In the genomic region with DNA sequence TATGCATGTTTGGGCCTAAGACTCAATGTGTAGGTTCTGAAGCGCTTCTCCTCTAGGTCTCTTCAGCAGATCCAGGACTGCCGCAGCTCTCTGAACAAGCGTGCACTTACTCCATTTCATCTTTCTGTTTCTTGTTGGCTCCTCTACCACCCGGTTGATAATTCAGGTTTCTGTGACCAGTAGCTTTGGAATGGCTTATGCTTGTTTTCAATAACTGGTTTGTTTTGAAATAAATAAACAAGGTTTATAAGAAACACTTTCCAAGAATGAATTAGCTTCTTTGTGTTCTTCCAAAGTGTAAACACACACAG, we compare ENCODE assay signal across 8 cellular contexts. TPM values are rescaled to one million over a fixed set of nuclear protein-coding genes. Genes with fewer than 3 reads are reported as not detected.
DNase-seq lines count a peak whose midpoint lies in the region; ATAC-seq and TF ChIP-seq lines count a peak whose summit lies in the region.

No MANE protein-coding gene starts in this region.

- no TSS peak for BruUV-seq in Caco-2 (replicated peaks; lab: Mats Ljungman, UMichigan)

- H3K27ac ChIP-seq in MM.1S (ENCODE audit: low read length) (peak overlapping the region; percentile 72), neural progenitor cell (no peak overlapping the region), foreskin keratinocyte (no peak overlapping the region)

- intact Hi-C loops in Caco-2 (cut with micrococcal nuclease; ENCODE audit: unreplicated experiment): loop anchor here (5.0 kb wide), 1 partner anchor 56 kb away; no protein-coding TSS in a partner anchor

- H3K9me2 ChIP-seq in MM.1S (replicated peaks; ENCODE audit: insufficient read depth, low read length): no peaks in the 10 kb centered on the region

- no peaks in the 10 kb centered on the region for H3K27me3 Mint-ChIP-seq in Caco-2 (ENCODE audit: insufficient read depth, unreplicated experiment)
- peaks cover 3% of the 10 kb centered on the region for H3K27me3 Mint-ChIP-seq in neural progenitor cell (ENCODE audit: insufficient read depth, low read depth)

- H3K36me3 ChIP-seq in Caco-2 (ENCODE audit: control insufficient read depth, insufficient read depth, low read length): no peaks in the 10 kb centered on the region
- peaks cover 4% of the 10 kb centered on the region; the same call in 1 of the 2 replicates for H3K36me3 ChIP-seq in MM.1S (replicated peaks; ENCODE audit: insufficient read depth, low read length)
- no peaks in the 10 kb centered on the region for H3K36me3 ChIP-seq in endocrine pancreas (ENCODE audit: control insufficient read depth, insufficient read depth, low read length)
- H3K36me3 ChIP-seq in neural progenitor cell: no peaks in the 10 kb centered on the region

- H3K27me3 ChIP-seq in Caco-2 (replicated peaks; ENCODE audit: control insufficient read depth, insufficient read depth, low read length) (no peaks in the 10 kb centered on the region), MM.1S (replicated peaks; ENCODE audit: insufficient read depth, low read length) (no peaks in the 10 kb centered on the region), endocrine pancreas (ENCODE audit: control insufficient read depth, insufficient read depth, low read length) (no peaks in the 10 kb centered on the region), neural progenitor cell (peaks cover 41% of the 10 kb centered on the region), foreskin keratinocyte (no peaks in the 10 kb centered on the region)

- no peaks in the 10 kb centered on the region for H4K20me1 ChIP-seq in MM.1S (ENCODE audit: insufficient read depth, low read length)
- no peaks in the 10 kb centered on the region for H4K20me1 ChIP-seq in neural progenitor cell (ENCODE audit: low read depth)

- TF ChIP-seq CTCF in Caco-2 (IDR thresholded peaks at IDR 0.05; ENCODE audit: insufficient read depth in 1 of 2, low read depth in 1 of 2, low read length in 1 of 2, severe bottlenecking in 1 of 2, unreplicated experiment in 1 of 2) (no peak), MM.1S (IDR thresholded peaks at IDR 0.05; ENCODE audit: low read length) (no peak), neural progenitor cell (IDR thresholded peaks at IDR 0.05) (no peak), foreskin keratinocyte (conservative IDR thresholded peaks at IDR 0.05) (no peak)

- peak overlapping the region; percentile 76 for H3K4me2 ChIP-seq in MM.1S (ENCODE audit: low read depth, low read length)
- peak overlapping the region; percentile 82 for H3K4me2 ChIP-seq in neural progenitor cell

- CTCF ChIA-PET in Caco-2 (lab: Charles Lee): no interaction called here

- H2AFZ ChIP-seq in MM.1S (ENCODE audit: low read length) (peak overlapping the region; percentile 71), neural progenitor cell (replicated peaks) (peak overlapping the region; percentile 95)

- H3K4me1 Mint-ChIP-seq in Caco-2 (ENCODE audit: low read depth, unreplicated experiment): no peaks in the 10 kb centered on the region
- peaks cover 9% of the 10 kb centered on the region for H3K4me1 Mint-ChIP-seq in neural progenitor cell

- POLR2A ChIA-PET in Caco-2 (lab: Charles Lee): no interaction called here

- H3K4me3 ChIP-seq in Caco-2 (ENCODE audit: low read depth, low read length): peak overlapping the region; percentile 47
- peak overlapping the region; percentile 74 for H3K4me3 ChIP-seq in MM.1S (ENCODE audit: low read length)
- peak overlapping the region; percentile 90 for H3K4me3 ChIP-seq in endocrine pancreas (ENCODE audit: control insufficient read depth, insufficient read depth, low read length)
- peak overlapping the region; percentile 75 for H3K4me3 ChIP-seq in neural progenitor cell

- H3K27ac Mint-ChIP-seq in Caco-2 (ENCODE audit: unreplicated experiment) (no peak overlapping the region), neural progenitor cell (peak overlapping the region; percentile 95)

- H3K79me2 ChIP-seq in MM.1S (ENCODE audit: low read length) (peaks cover 54% of the 10 kb centered on the region), neural progenitor cell (ENCODE audit: low read depth) (no peaks in the 10 kb centered on the region)

- H3K4me1 ChIP-seq in Caco-2 (no peaks in the 10 kb centered on the region), MM.1S (ENCODE audit: low read length) (peaks cover 44% of the 10 kb centered on the region), endocrine pancreas (ENCODE audit: control insufficient read depth, insufficient read depth, low read length) (peaks cover 9% of the 10 kb centered on the region), neural progenitor cell (peaks cover 9% of the 10 kb centered on the region), foreskin keratinocyte (peaks cover 7% of the 10 kb centered on the region)

- H3K36me3 Mint-ChIP-seq in Caco-2 (ENCODE audit: insufficient read depth, unreplicated experiment) (peaks cover 5% of the 10 kb centered on the region), neural progenitor cell (peaks cover 2% of the 10 kb centered on the region)

- no peak for ATAC-seq in GM21619 (IDR thresholded peaks at IDR 0.05; ENCODE audit: unreplicated experiment)
- ATAC-seq in HG03442 (IDR thresholded peaks at IDR 0.05; ENCODE audit: unreplicated experiment): no peak
- ATAC-seq in foreskin keratinocyte: no peak

- H3K4me3 Mint-ChIP-seq in Caco-2 (ENCODE audit: unreplicated experiment) (peak overlapping the region; percentile 85), neural progenitor cell (peak overlapping the region; percentile 90)

- H3K9me3 ChIP-seq in Caco-2 (no peaks in the 10 kb centered on the region), MM.1S (replicated peaks; ENCODE audit: insufficient read depth, low read length) (no peaks in the 10 kb centered on the region), endocrine pancreas (ENCODE audit: control insufficient read depth, low read length) (no peaks in the 10 kb centered on the region), neural progenitor cell (ENCODE audit: low read depth) (no peaks in the 10 kb centered on the region)

- no peak for DNase-seq in Caco-2
- no peak for DNase-seq in MM.1S
- no peak for DNase-seq in neural progenitor cell (ENCODE audit: low spot score)
- no peak for DNase-seq in central memory CD4-positive, alpha-beta T cell
- no peak for DNase-seq in foreskin keratinocyte

- peak overlapping the region; percentile 91 for H3K9ac ChIP-seq in MM.1S (ENCODE audit: low read length)
- no peak overlapping the region for H3K9ac ChIP-seq in endocrine pancreas (ENCODE audit: control insufficient read depth, insufficient read depth, low read length)
- no peak overlapping the region for H3K9ac ChIP-seq in neural progenitor cell

- H3K9me3 Mint-ChIP-seq in Caco-2 (ENCODE audit: unreplicated experiment): no peaks in the 10 kb centered on the region
- H3K9me3 Mint-ChIP-seq in neural progenitor cell: no peaks in the 10 kb centered on the region

- H3F3A ChIP-seq in MM.1S (ENCODE audit: insufficient read depth, low read length) (peaks cover 32% of the 10 kb centered on the region), neural progenitor cell (ENCODE audit: low read depth) (peaks cover 16% of the 10 kb centered on the region)

RNA-seq across cellular contexts. Expression of gene MDFIC, which starts 1.5 kb away (rescaled TPM):
- 2.7 and 4.2 TPM in 2 replicates for total RNA-seq in Caco-2 (2022)
- 5.1 and 7.1 TPM in 2 replicates for total RNA-seq in neural progenitor cell (ENCODE audit: low replicate concordance)
- total RNA-seq in foreskin keratinocyte: 14.1 and 15.1 TPM in 2 replicates
- 5.0 and 5.2 TPM in 2 replicates for polyA plus RNA-seq in foreskin keratinocyte
